In the genomic region with DNA sequence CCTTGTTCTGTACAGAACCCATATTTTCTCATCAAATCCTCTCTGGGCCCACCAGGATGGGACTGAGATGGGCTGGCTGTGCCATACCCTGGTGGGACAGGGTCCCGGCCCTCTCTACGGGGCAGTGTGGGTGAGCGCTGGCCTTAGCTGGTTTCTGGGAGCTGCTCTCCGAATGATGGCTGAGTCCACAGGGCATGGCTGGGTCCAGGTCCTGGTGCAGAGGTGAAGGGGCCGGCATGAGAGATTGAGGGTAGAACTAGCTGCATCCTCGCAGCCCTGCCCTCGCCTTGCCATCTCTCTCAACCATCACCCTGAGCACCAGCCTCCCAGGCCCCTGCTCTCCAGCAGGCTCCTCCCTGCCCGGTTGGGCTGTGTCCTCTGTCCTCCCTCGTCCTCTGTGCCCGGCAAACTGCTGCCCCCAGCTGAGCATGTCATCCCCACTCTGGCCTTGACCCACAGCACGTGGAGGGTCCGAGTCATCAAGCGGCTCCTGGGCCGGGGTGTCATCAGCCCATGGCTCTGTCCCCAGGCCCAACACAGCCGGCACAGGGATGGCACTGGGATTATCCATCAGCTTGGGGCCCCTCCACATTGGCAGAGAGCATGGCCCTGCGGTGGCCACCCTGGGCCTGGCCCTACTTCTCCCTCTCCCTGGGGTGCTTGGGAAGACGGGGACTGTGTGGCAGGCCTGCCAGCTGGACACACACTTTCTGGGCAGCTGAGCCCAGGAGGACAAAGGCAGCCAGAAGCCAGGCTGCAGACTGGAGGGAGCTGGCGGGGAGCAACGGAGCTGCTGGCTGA, we compare ENCODE assay signal across 31 cellular contexts. TPM values are rescaled to one million over a fixed set of nuclear protein-coding genes. Genes with fewer than 3 reads are reported as not detected.
DNase-seq lines count a peak whose midpoint lies in the region; ATAC-seq lines count a peak whose summit lies in the region.
"Had no signal": no experiment of that assay in that cellular context is flagged by ENCODE, and none has a peak within 500 bp of the region (broad histone marks: within the 10 kb centered on the region; RNA-seq: fewer than 3 reads in every experiment).

No MANE protein-coding gene starts in this region.

- 83% methylated on average over 19 of the region's 19 CpGs for WGBS in right cardiac atrium

- intact Hi-C loops in Right ventricle myocardium inferior (cut with DNase I) (no loop called here), right cardiac atrium (cut with DNase I) (no loop called here), posterior vena cava (cut with DNase I) (no loop called here)

- H3K27ac ChIP-seq in right cardiac atrium (ENCODE audit: low read length): no peak overlapping the region
- no peak overlapping the region for H3K27ac ChIP-seq in effector memory CD4-positive, alpha-beta T cell (ENCODE audit: insufficient read depth, low read length, poor library complexity, severe bottlenecking)
- H3K27ac ChIP-seq: esophagus squamous epithelium, hepatocyte, Peyer's patch, SJSA1 had no signal

- DNase-seq in Right ventricle myocardium inferior (ENCODE audit: missing footprints) (peak; percentile 40), right cardiac atrium (no peak), H7 (peak; percentile 63), islet precursor cell (peak; percentile 45), posterior vena cava (ENCODE audit: low spot score) (peak; percentile 76), UCSD-AML1 (lab: John Stamatoyannopoulos, UW; ENCODE audit: unreplicated experiment) (no peak), NCI-H2227 treated with DMSO at 0.1 percent for 48 hours (lab: John Stamatoyannopoulos, UW) (no peak)
- no peak for DNase-seq in effector memory CD4-positive, alpha-beta T cell
- DNase-seq: amygdala, C1 segment of cervical spinal cord, DMS79, esophagus squamous epithelium, foreskin melanocyte, GDM1, H9, NCI-H1105, NCI-H1930, NCI-H524 treated with DMSO at 0.1 percent for 48 hours, retina, substantia nigra had no signal

- no peaks in the 10 kb centered on the region for H3K27me3 ChIP-seq in right cardiac atrium (ENCODE audit: control insufficient read depth, insufficient read depth)
- H3K27me3 ChIP-seq in H7 (ENCODE audit: control insufficient read depth, insufficient read depth, low read length): no peaks in the 10 kb centered on the region
- no peaks in the 10 kb centered on the region for H3K27me3 ChIP-seq in effector memory CD4-positive, alpha-beta T cell (replicated peaks; ENCODE audit: control insufficient read depth, insufficient read depth, low read length, poor library complexity, severe bottlenecking)
- H3K27me3 ChIP-seq: Peyer's patch had no signal

- no peaks in the 10 kb centered on the region for H3K9me3 ChIP-seq in right cardiac atrium (ENCODE audit: control insufficient read depth, low read length)
- H3K9me3 ChIP-seq in effector memory CD4-positive, alpha-beta T cell (ENCODE audit: control insufficient read depth, low read length): no peaks in the 10 kb centered on the region
- H3K9me3 ChIP-seq: Caco-2, esophagus squamous epithelium, Peyer's patch, SJSA1 had no signal

- H3K4me3 ChIP-seq in right cardiac atrium (ENCODE audit: low read length): no peak overlapping the region
- H3K4me3 ChIP-seq in H7 (ENCODE audit: insufficient read depth, low read depth, low read length): no peak overlapping the region
- H3K4me3 ChIP-seq in effector memory CD4-positive, alpha-beta T cell (ENCODE audit: insufficient read depth, low read depth, low read length, poor library complexity, severe bottlenecking): no peak overlapping the region
- H3K4me3 ChIP-seq: esophagus squamous epithelium, hepatocyte, Peyer's patch, SJSA1, smooth muscle cell had no signal

- no peak for ATAC-seq in Right ventricle myocardium inferior
- ATAC-seq in right cardiac atrium: no peak
- ATAC-seq: naive thymus-derived CD8-positive, alpha-beta T cell had no signal

- H3K4me1 ChIP-seq in right cardiac atrium (ENCODE audit: control insufficient read depth, insufficient read depth, low read length): no peaks in the 10 kb centered on the region
- no peaks in the 10 kb centered on the region for H3K4me1 ChIP-seq in effector memory CD4-positive, alpha-beta T cell (ENCODE audit: control insufficient read depth, insufficient read depth, low read length, poor library complexity, severe bottlenecking)
- H3K4me1 ChIP-seq: Caco-2, Peyer's patch, SJSA1 had no signal

- H3K36me3 ChIP-seq in H7 (replicated peaks; ENCODE audit: control insufficient read depth, insufficient read depth, low read length): no peaks in the 10 kb centered on the region
- no peaks in the 10 kb centered on the region for H3K36me3 ChIP-seq in effector memory CD4-positive, alpha-beta T cell (ENCODE audit: control insufficient read depth, insufficient read depth, low read length)
- H3K36me3 ChIP-seq: esophagus squamous epithelium, Peyer's patch, SJSA1 had no signal

RNA-seq across cellular contexts. Expression of a gene that starts 8.4 kb away (rescaled TPM):
- total RNA-seq in Right ventricle myocardium inferior: 5.5 TPM
- total RNA-seq in right cardiac atrium: 1 to 10 TPM; 2.0 to 3.3 (median 3.3) TPM
- 4.8 TPM for polyA plus RNA-seq in right cardiac atrium
- total RNA-seq in H7 (2014; rRNA removed; shearing (Covaris generic)): 7.2 and 13.8 TPM in 2 replicates
- 10 to 100 TPM; 18.0 to 29.6 TPM for total RNA-seq in posterior vena cava
- total RNA-seq: Caco-2, M059J, SJSA1, smooth muscle cell had no signal
- polyA plus RNA-seq: AG04450, smooth muscle cell had no signal

RNA-seq across cellular contexts. Expression of a gene that starts 49.7 kb away (rescaled TPM):
- total RNA-seq in Right ventricle myocardium inferior (not detected), right cardiac atrium (not detected), posterior vena cava (not detected)
- not detected for polyA plus RNA-seq in right cardiac atrium
- total RNA-seq in H7 (2014; rRNA removed; shearing (Covaris generic)): not detected in 2 replicates
- total RNA-seq: Caco-2; H9; hepatocyte; HT1080; M059J; osteocyte; Peyer's patch; SJSA1; smooth muscle cell; T-helper 1 cell treated with Interleukin-12 subunit alpha and Interleukin-12 subunit beta and Interleukin-4 antibody, amounts not matched to agents 30 ng/mL and 1 ng/mL, for 36 hours had no signal
- polyA plus RNA-seq: AG04450; hepatocyte; naive thymus-derived CD8-positive, alpha-beta T cell; smooth muscle cell had no signal

Comparison
In these comparisons a context has a peak if more than half of its experiments do, and no peak if none do; other contexts are left out.
1. DNase-seq: peak in Right ventricle myocardium inferior (single experiment), H7 (single experiment), islet precursor cell (single experiment) and posterior vena cava (single experiment); none in right cardiac atrium (0 of 3), effector memory CD4-positive, alpha-beta T cell (0 of 3), UCSD-AML1 (single experiment) and NCI-H2227 treated with DMSO at 0.1 percent for 48 hours (single experiment).